Comparison of ENCODE assay signal across 2 cellular contexts in genomic region chr7:1523838-1524237, GRCh38.
TF ChIP-seq lines count a peak whose summit lies in the region.

No MANE protein-coding gene starts in this region.

TF ChIP-seq in GM23338, 12 proteins besides CTCF, POLR2A, EP300 and RAD21:
- TF ChIP-seq ZNF114 (CRISPR knock-in tag; IDR thresholded peaks at IDR 0.05) = no peak
- no peak for TF ChIP-seq EZH2 (IDR thresholded peaks at IDR 0.05; ENCODE audit: low read depth, unreplicated experiment)
- TF ChIP-seq ZNF462 (CRISPR knock-in tag; IDR thresholded peaks at IDR 0.05) = no peak
- TF ChIP-seq EZH2phosphoT487 (IDR thresholded peaks at IDR 0.05; ENCODE audit: unreplicated experiment) = no peak
- no peak for TF ChIP-seq POLR2AphosphoS5 (IDR thresholded peaks at IDR 0.05; ENCODE audit: low read depth)
- TF ChIP-seq STAT1 (IDR thresholded peaks at IDR 0.05; ENCODE audit: unreplicated experiment) = no peak
- no peak for TF ChIP-seq NANOG (IDR thresholded peaks at IDR 0.05; ENCODE audit: borderline replicate concordance)
- TF ChIP-seq CREB1 (CRISPR knock-in tag; IDR thresholded peaks at IDR 0.05; ENCODE audit: low read depth) = no peak
- no peak for TF ChIP-seq JUNB (IDR thresholded peaks at IDR 0.05; ENCODE audit: unreplicated experiment)
- no peak for TF ChIP-seq REST (IDR thresholded peaks at IDR 0.05; ENCODE audit: unreplicated experiment)
- TF ChIP-seq ZNF331 (CRISPR knock-in tag; IDR thresholded peaks at IDR 0.05; ENCODE audit: low read depth) = no peak
- TF ChIP-seq ETS1 (IDR thresholded peaks at IDR 0.05) = no peak
TF ChIP-seq in GM23338: peak in this region for 0.

TF ChIP-seq in HepG2, 621 proteins besides CTCF, POLR2A, EP300 and RAD21:
- no peak for TF ChIP-seq ZNF552 (CRISPR knock-in tag; IDR thresholded peaks at IDR 0.05; ENCODE audit: borderline replicate concordance)
